10 cellular contexts compared by ENCODE assay signal in the genomic region with DNA sequence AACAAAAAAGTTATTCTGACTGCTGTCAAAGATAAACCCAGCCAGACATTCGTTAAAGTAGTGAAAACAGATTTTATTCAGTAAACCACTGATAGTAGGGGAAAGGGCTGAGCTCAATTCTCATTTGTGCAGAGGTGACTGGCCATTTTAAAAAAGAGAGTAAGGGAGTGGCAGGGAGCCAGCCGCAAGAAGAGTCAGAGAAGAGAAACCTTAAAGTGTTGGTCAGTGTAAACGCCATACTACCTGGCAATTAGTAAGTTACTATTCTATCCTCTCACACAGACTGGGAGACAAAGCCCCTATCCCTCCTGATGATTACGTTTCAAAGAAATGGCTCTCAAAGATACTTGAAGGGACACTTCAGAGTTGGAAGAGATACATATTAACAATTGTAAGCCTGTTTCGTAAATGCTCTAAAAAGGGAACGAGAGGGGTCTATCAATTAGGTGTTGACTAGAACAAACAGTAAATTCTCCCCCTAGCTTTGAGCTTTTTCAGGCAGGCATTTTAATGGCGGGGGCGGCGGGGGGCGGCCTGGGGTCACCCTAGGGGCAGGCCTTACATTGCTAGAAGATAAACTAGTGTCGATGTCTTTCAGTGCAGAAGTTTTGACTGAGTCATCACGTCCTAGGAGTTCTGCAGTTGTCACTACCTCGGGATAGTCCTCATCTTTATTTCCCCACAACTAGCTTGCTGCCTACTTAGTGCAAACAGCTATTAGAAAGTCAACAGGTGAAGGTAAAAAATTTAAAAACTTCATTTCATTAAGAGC. TPM values are rescaled to one million over a fixed set of nuclear protein-coding genes. Genes with fewer than 3 reads are reported as not detected.
DNase-seq lines count a peak whose midpoint lies in the region; ATAC-seq, FAIRE-seq and TF ChIP-seq lines count a peak whose summit lies in the region.
"Had no signal": no experiment of that assay in that cellular context is flagged by ENCODE, and none has a peak within 500 bp of the region (broad histone marks: within the 10 kb centered on the region; RNA-seq: fewer than 3 reads in every experiment).

No MANE protein-coding gene starts in this region.

- ATAC-seq in heart right ventricle (no peak), left cardiac atrium (no peak), WTC11 (no peak), left lobe of liver (no peak)

- intact Hi-C loops in heart right ventricle (cut with DNase I) = loop anchor here in 2 of 10 donors (5.0 kb wide), 1 partner anchor 115 kb away; the partner anchor contains the start of gene PALS1 (in 2 of the 2)
- intact Hi-C loops in left cardiac atrium (cut with DNase I) = no loop called here

- H3K27ac Mint-ChIP-seq in WTC11 (no peak overlapping the region), type B pancreatic cell (peak overlapping the region; percentile 98)

- peaks cover 14 to 65% (median 51%) of the 10 kb centered on the region in 9 donors for H3K4me1 ChIP-seq in heart right ventricle

- no peaks in the 10 kb centered on the region for H3K27me3 ChIP-seq in heart right ventricle

- H3K9me3 ChIP-seq in heart right ventricle = no peaks in the 10 kb centered on the region

- CTCF ChIA-PET in WTC11 (lab: Charles Lee) = interaction anchor here (0.6 kb wide), 1 partner anchor 162 kb away, joined by 3 read pairs; no protein-coding TSS in a partner anchor

- DNase-seq in heart right ventricle = no peak
- DNase-seq in left cardiac atrium = no peak
- no peak for DNase-seq in WTC11 (ENCODE audit: low spot score)
- DNase-seq in hepatic stellate cell (ENCODE audit: low spot score) = peak; percentile 17
- DNase-seq in type B pancreatic cell (ENCODE audit: extremely low spot score, unreplicated experiment) = no peak
- no peak for DNase-seq in left lobe of liver (ENCODE audit: low spot score)
- DNase-seq in stimulated activated CD4-positive, alpha-beta T cell treated with anti-CD3 and anti-CD28 coated beads, Interleukin-15, amount 100 ng/mL, for 24 hours = no peak
- DNase-seq in D721Med (ENCODE audit: insufficient read length, low spot score) = no peak
- DNase-seq: NCI-H226 had no signal

- peaks cover 0 to 22% (median 0%) of the 10 kb centered on the region in 9 donors for H3K36me3 ChIP-seq in heart right ventricle

- no peaks in the 10 kb centered on the region for H3K27me3 Mint-ChIP-seq in WTC11 (ENCODE audit: low read depth)
- no peaks in the 10 kb centered on the region for H3K27me3 Mint-ChIP-seq in type B pancreatic cell

- H3K4me3 Mint-ChIP-seq in WTC11 (peak overlapping the region; percentile 99), type B pancreatic cell (peak overlapping the region; percentile 99)

- H3K27ac ChIP-seq in heart right ventricle = peak overlapping the region in 8 of 10 donors; percentile 20 to 98 (median 66)

- no peak for TF ChIP-seq CTCF in heart right ventricle (IDR thresholded peaks at IDR 0.05)
- no peak for TF ChIP-seq CTCF in WTC11 (IDR thresholded peaks at IDR 0.05)
- no peak for TF ChIP-seq CTCF in type B pancreatic cell (conservative IDR thresholded peaks at IDR 0.05)
- TF ChIP-seq CTCF in D721Med (IDR thresholded peaks at IDR 0.05; ENCODE audit: insufficient read depth, missing control alignments) = no peak

- POLR2A ChIA-PET in WTC11 (lab: Charles Lee) = interaction anchor here (0.5 kb wide), 1 partner anchor 48 kb away, joined by 4 read pairs; no protein-coding TSS in a partner anchor

- H3K4me3 ChIP-seq in heart right ventricle = peak overlapping the region in 7 of 10 donors; percentile 3 to 85 (median 78)

- H3K36me3 Mint-ChIP-seq in WTC11 (no peaks in the 10 kb centered on the region), type B pancreatic cell (no peaks in the 10 kb centered on the region)

- H3K4me1 Mint-ChIP-seq in WTC11 (peaks cover 23% of the 10 kb centered on the region), type B pancreatic cell (ENCODE audit: unreplicated experiment) (peaks cover 35% of the 10 kb centered on the region)

- H3K9me3 Mint-ChIP-seq in WTC11 (no peaks in the 10 kb centered on the region), type B pancreatic cell (no peaks in the 10 kb centered on the region)

- FAIRE-seq in D721Med (lab: Jason Lieb, UNC) = no peak
- FAIRE-seq: G401.6 had no signal

- WGBS in heart right ventricle, 2 donors = 44 to 48% methylated on average over 13 of the region's 13 CpGs

TF ChIP-seq in WTC11, 78 proteins besides CTCF, POLR2A, EP300 and RAD21:
- TF ChIP-seq SMAD3 (CRISPR knock-in tag; IDR thresholded peaks at IDR 0.05; ENCODE audit: borderline replicate concordance) (no peak), KAT7 (CRISPR knock-in tag; IDR thresholded peaks at IDR 0.05; ENCODE audit: borderline replicate concordance) (no peak), ATF1 (CRISPR knock-in tag; IDR thresholded peaks at IDR 0.05) (no peak), NFYB (CRISPR knock-in tag; conservative IDR thresholded peaks at IDR 0.05; ENCODE audit: low read depth) (no peak), ZNF416 (CRISPR knock-in tag; IDR thresholded peaks at IDR 0.05) (no peak), CREM (CRISPR knock-in tag; IDR thresholded peaks at IDR 0.05) (no peak), EMX1 (CRISPR knock-in tag; IDR thresholded peaks at IDR 0.05) (no peak), CBFB (CRISPR knock-in tag; IDR thresholded peaks at IDR 0.05; ENCODE audit: low read depth) (no peak), E2F1 (CRISPR knock-in tag; IDR thresholded peaks at IDR 0.05) (no peak), FOXK1 (CRISPR knock-in tag; IDR thresholded peaks at IDR 0.05) (no peak)

RNA-seq across cellular contexts. Expression of gene ATP6V1D, which starts 1.8 kb away (rescaled TPM):
- total RNA-seq in heart right ventricle (100 to 1,000 TPM; 118 to 193 (median 175) TPM), left cardiac atrium (100 to 1,000 TPM; 105 to 144 TPM), WTC11 (2021) (51.1 to 54.0 TPM (median 51.4 TPM) in 3 replicates), type B pancreatic cell (ENCODE audit: low replicate concordance) (52.8 and 60.1 TPM in 2 replicates), left lobe of liver (22.3 TPM)
- 100 to 1,000 TPM in 1 of 2 donors, 10 to 100 TPM in 1; 64.3 to 117 TPM for polyA plus RNA-seq in heart right ventricle

RNA-seq across cellular contexts. Expression of gene EIF2S1, which starts 2.4 kb away (rescaled TPM):
- total RNA-seq in heart right ventricle (100 to 1,000 TPM in 2 of 10 donors, 10 to 100 TPM in 8; 82.3 to 118 (median 94.3) TPM), left cardiac atrium (10 to 100 TPM; 79.3 to 96.4 TPM), WTC11 (2021) (123 to 137 TPM (median 125 TPM) in 3 replicates), type B pancreatic cell (ENCODE audit: low replicate concordance) (88.1 and 99.1 TPM in 2 replicates), left lobe of liver (35.6 TPM)
- polyA plus RNA-seq in heart right ventricle = 100 to 1,000 TPM in 1 of 2 donors, 10 to 100 TPM in 1; 18.7 to 110 TPM

RNA-seq across cellular contexts. Expression of gene PLEK2, which starts 54.2 kb away (rescaled TPM):
- total RNA-seq in heart right ventricle = 1 to 10 TPM in 1 of 10 donors, under 1 TPM in 4, not detected in 5; 0.36 to 1.1 (median 0.74) TPM
- polyA plus RNA-seq in heart right ventricle = under 1 TPM; 0.51 to 0.61 TPM
- total RNA-seq in left cardiac atrium = under 1 TPM; 0.35 to 0.76 TPM
- 1.2 to 1.4 TPM (median 1.3 TPM) in 3 replicates for total RNA-seq in WTC11 (2021)
- total RNA-seq in type B pancreatic cell (ENCODE audit: low replicate concordance) = 1.2 TPM in 1 of 2 replicates, not detected in the other
- 10.7 TPM for total RNA-seq in left lobe of liver
